ENCODE assay signal across 1 cellular context in genomic region chr4:122131562-122132157, GRCh38.
TF ChIP-seq lines count a peak whose summit lies in the region.

No MANE protein-coding gene starts in this region.

TF ChIP-seq in GM23338, 12 proteins besides CTCF, POLR2A, EP300 and RAD21 (continued from another document):
- no peak for TF ChIP-seq ZNF462 (CRISPR knock-in tag; IDR thresholded peaks at IDR 0.05)
- no peak for TF ChIP-seq ZNF331 (CRISPR knock-in tag; IDR thresholded peaks at IDR 0.05; ENCODE audit: low read depth)
- no peak for TF ChIP-seq NANOG (IDR thresholded peaks at IDR 0.05; ENCODE audit: borderline replicate concordance)
- no peak for TF ChIP-seq CREB1 (CRISPR knock-in tag; IDR thresholded peaks at IDR 0.05; ENCODE audit: low read depth)
- TF ChIP-seq, protein P1, sequence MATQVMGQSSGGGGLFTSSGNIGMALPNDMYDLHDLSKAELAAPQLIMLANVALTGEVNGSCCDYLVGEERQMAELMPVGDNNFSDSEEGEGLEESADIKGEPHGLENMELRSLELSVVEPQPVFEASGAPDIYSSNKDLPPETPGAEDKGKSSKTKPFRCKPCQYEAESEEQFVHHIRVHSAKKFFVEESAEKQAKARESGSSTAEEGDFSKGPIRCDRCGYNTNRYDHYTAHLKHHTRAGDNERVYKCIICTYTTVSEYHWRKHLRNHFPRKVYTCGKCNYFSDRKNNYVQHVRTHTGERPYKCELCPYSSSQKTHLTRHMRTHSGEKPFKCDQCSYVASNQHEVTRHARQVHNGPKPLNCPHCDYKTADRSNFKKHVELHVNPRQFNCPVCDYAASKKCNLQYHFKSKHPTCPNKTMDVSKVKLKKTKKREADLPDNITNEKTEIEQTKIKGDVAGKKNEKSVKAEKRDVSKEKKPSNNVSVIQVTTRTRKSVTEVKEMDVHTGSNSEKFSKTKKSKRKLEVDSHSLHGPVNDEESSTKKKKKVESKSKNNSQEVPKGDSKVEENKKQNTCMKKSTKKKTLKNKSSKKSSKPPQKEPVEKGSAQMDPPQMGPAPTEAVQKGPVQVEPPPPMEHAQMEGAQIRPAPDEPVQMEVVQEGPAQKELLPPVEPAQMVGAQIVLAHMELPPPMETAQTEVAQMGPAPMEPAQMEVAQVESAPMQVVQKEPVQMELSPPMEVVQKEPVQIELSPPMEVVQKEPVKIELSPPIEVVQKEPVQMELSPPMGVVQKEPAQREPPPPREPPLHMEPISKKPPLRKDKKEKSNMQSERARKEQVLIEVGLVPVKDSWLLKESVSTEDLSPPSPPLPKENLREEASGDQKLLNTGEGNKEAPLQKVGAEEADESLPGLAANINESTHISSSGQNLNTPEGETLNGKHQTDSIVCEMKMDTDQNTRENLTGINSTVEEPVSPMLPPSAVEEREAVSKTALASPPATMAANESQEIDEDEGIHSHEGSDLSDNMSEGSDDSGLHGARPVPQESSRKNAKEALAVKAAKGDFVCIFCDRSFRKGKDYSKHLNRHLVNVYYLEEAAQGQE (IDR thresholded peaks at IDR 0.05; ENCODE audit: unreplicated experiment): no peak
- TF ChIP-seq EZH2 (IDR thresholded peaks at IDR 0.05; ENCODE audit: low read depth, unreplicated experiment): no peak
- TF ChIP-seq JUNB (IDR thresholded peaks at IDR 0.05; ENCODE audit: unreplicated experiment): no peak
